In the genomic region with DNA sequence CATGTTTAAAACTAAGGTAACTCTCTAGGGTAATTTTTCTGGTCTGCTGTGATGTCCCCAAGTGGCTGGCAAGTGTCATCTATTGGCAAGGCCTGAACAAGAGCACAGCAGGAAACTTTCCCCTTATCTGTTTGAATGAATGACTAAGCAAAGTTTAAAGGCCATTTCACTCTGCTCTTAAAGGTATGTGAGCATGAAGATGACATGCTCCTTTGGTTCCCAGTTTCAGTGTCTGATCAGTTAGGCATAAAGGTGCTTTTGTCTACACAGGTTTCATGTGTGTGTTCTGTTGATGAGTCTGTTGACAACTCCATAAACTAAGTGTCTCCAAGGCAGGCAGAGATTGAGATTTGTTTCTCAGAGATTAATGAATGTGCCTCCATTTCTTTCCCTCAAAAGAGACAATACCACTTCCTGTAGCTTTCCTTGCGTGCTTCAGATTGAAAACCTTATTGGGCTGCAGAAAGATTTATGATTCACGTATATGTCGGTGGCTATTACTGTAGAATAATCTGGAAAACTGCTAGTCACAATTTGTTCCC, we compare ENCODE assay signal across 8 cellular contexts.
DNase-seq lines count a peak whose midpoint lies in the region; ATAC-seq lines count a peak whose summit lies in the region.

No MANE protein-coding gene starts in this region.

- H3K36me3 Mint-ChIP-seq in activated naive CD4-positive, alpha-beta T cell treated with anti-CD3 and anti-CD28 coated beads, Interleukin-2, amount 10 ng/mL, durations not matched to agents 7 days and 5 days, result no peaks in the 10 kb centered on the region
- no peaks in the 10 kb centered on the region for H3K36me3 Mint-ChIP-seq in activated T-helper 2 cell treated with anti-CD3 and anti-CD28 coated beads, Interferon-gamma antibody, Interleukin-2, Interleukin-4, amounts not matched to agents 10 μg/mL and 5 μg/mL and 100 μg/mL, durations not matched to agents 14 hours and 24 hours and 36 hours (ENCODE audit: low read depth)
- no peaks in the 10 kb centered on the region for H3K36me3 Mint-ChIP-seq in stimulated activated naive CD8-positive, alpha-beta T cell treated with anti-CD3 and anti-CD28 coated beads, Interleukin-15, Interleukin-2, amounts not matched to agents 100 ng/mL and 50 ng/mL, for 24 hours (ENCODE audit: low read depth)

- H3K4me3 Mint-ChIP-seq in activated naive CD4-positive, alpha-beta T cell treated with anti-CD3 and anti-CD28 coated beads, Interleukin-2, amount 10 ng/mL, durations not matched to agents 7 days and 5 days, result no peak overlapping the region
- no peak overlapping the region for H3K4me3 Mint-ChIP-seq in activated T-helper 2 cell treated with anti-CD3 and anti-CD28 coated beads, Interferon-gamma antibody, Interleukin-2, Interleukin-4, amounts not matched to agents 10 μg/mL and 5 μg/mL and 100 μg/mL, durations not matched to agents 14 hours and 24 hours and 36 hours (ENCODE audit: low read depth)
- no peak overlapping the region for H3K4me3 Mint-ChIP-seq in stimulated activated naive CD8-positive, alpha-beta T cell treated with anti-CD3 and anti-CD28 coated beads, Interleukin-15, Interleukin-2, amounts not matched to agents 100 ng/mL and 50 ng/mL, for 24 hours

- no peaks in the 10 kb centered on the region for H3K9me3 Mint-ChIP-seq in activated naive CD4-positive, alpha-beta T cell treated with anti-CD3 and anti-CD28 coated beads, Interleukin-2, amount 10 ng/mL, durations not matched to agents 7 days and 5 days
- peaks cover 1% of the 10 kb centered on the region for H3K9me3 Mint-ChIP-seq in activated T-helper 2 cell treated with anti-CD3 and anti-CD28 coated beads, Interferon-gamma antibody, Interleukin-2, Interleukin-4, amounts not matched to agents 10 μg/mL and 5 μg/mL and 100 μg/mL, durations not matched to agents 14 hours and 24 hours and 36 hours
- H3K9me3 Mint-ChIP-seq in stimulated activated naive CD8-positive, alpha-beta T cell treated with anti-CD3 and anti-CD28 coated beads, Interleukin-15, Interleukin-2, amounts not matched to agents 100 ng/mL and 50 ng/mL, for 24 hours, result no peaks in the 10 kb centered on the region

- peaks cover 11% of the 10 kb centered on the region for H3K4me1 Mint-ChIP-seq in activated naive CD4-positive, alpha-beta T cell treated with anti-CD3 and anti-CD28 coated beads, Interleukin-2, amount 10 ng/mL, durations not matched to agents 7 days and 5 days
- peaks cover 11% of the 10 kb centered on the region for H3K4me1 Mint-ChIP-seq in activated T-helper 2 cell treated with anti-CD3 and anti-CD28 coated beads, Interferon-gamma antibody, Interleukin-2, Interleukin-4, amounts not matched to agents 10 μg/mL and 5 μg/mL and 100 μg/mL, durations not matched to agents 14 hours and 24 hours and 36 hours (ENCODE audit: low read depth)
- peaks cover 11% of the 10 kb centered on the region for H3K4me1 Mint-ChIP-seq in stimulated activated naive CD8-positive, alpha-beta T cell treated with anti-CD3 and anti-CD28 coated beads, Interleukin-15, Interleukin-2, amounts not matched to agents 100 ng/mL and 50 ng/mL, for 24 hours (ENCODE audit: low read depth)

- H3K27ac Mint-ChIP-seq in activated naive CD4-positive, alpha-beta T cell treated with anti-CD3 and anti-CD28 coated beads, Interleukin-2, amount 10 ng/mL, durations not matched to agents 7 days and 5 days, result peak overlapping the region; percentile 64
- H3K27ac Mint-ChIP-seq in activated T-helper 2 cell treated with anti-CD3 and anti-CD28 coated beads, Interferon-gamma antibody, Interleukin-2, Interleukin-4, amounts not matched to agents 10 μg/mL and 5 μg/mL and 100 μg/mL, durations not matched to agents 14 hours and 24 hours and 36 hours, result peak overlapping the region; percentile 72
- peak overlapping the region; percentile 42 for H3K27ac Mint-ChIP-seq in stimulated activated naive CD8-positive, alpha-beta T cell treated with anti-CD3 and anti-CD28 coated beads, Interleukin-15, Interleukin-2, amounts not matched to agents 100 ng/mL and 50 ng/mL, for 24 hours

- CTCF ChIA-PET in activated naive CD4-positive, alpha-beta T cell treated with anti-CD3 and anti-CD28 coated beads, Interleukin-2, amount 10 ng/mL, durations not matched to agents 7 days and 5 days (lab: Charles Lee), result no interaction called here

- intact Hi-C loops in activated T-helper 2 cell treated with anti-CD3 and anti-CD28 coated beads, Interferon-gamma antibody, Interleukin-2, Interleukin-4, amounts not matched to agents 10 μg/mL and 5 μg/mL and 100 μg/mL, durations not matched to agents 14 hours and 24 hours and 36 hours (cut with micrococcal nuclease), result no loop called here

- peaks cover 14% of the 10 kb centered on the region for H3K27me3 Mint-ChIP-seq in activated naive CD4-positive, alpha-beta T cell treated with anti-CD3 and anti-CD28 coated beads, Interleukin-2, amount 10 ng/mL, durations not matched to agents 7 days and 5 days
- peaks cover 8% of the 10 kb centered on the region for H3K27me3 Mint-ChIP-seq in activated T-helper 2 cell treated with anti-CD3 and anti-CD28 coated beads, Interferon-gamma antibody, Interleukin-2, Interleukin-4, amounts not matched to agents 10 μg/mL and 5 μg/mL and 100 μg/mL, durations not matched to agents 14 hours and 24 hours and 36 hours (ENCODE audit: low read depth)
- H3K27me3 Mint-ChIP-seq in stimulated activated naive CD8-positive, alpha-beta T cell treated with anti-CD3 and anti-CD28 coated beads, Interleukin-15, Interleukin-2, amounts not matched to agents 100 ng/mL and 50 ng/mL, for 24 hours, result no peaks in the 10 kb centered on the region

- ATAC-seq in HG03460 (IDR thresholded peaks at IDR 0.05; ENCODE audit: unreplicated experiment) (peak; percentile 89), HG03097 (IDR thresholded peaks at IDR 0.05; ENCODE audit: low FRiP score, unreplicated experiment) (no peak)

- DNase-seq in activated naive CD4-positive, alpha-beta T cell treated with anti-CD3 and anti-CD28 coated beads, Interleukin-2, amount 10 ng/mL, durations not matched to agents 7 days and 5 days, result no peak
- DNase-seq in activated naive CD4-positive, alpha-beta T cell (lab: John Stamatoyannopoulos, UW), result no peak
- no peak for DNase-seq in activated T-helper 2 cell treated with anti-CD3 and anti-CD28 coated beads, Interferon-gamma antibody, Interleukin-2, Interleukin-4, amounts not matched to agents 10 μg/mL and 5 μg/mL and 100 μg/mL, durations not matched to agents 14 hours and 24 hours and 36 hours (ENCODE audit: low spot score)
- DNase-seq in COLO829 (ENCODE audit: low spot score), result no peak
- no peak for DNase-seq in activated effector memory CD4-positive, alpha-beta T cell treated with anti-CD3 and anti-CD28 coated beads, Interleukin-2, amount 50 U/mL, for 16 hours
